ENCODE assay signal across 8 cellular contexts in the genomic region with DNA sequence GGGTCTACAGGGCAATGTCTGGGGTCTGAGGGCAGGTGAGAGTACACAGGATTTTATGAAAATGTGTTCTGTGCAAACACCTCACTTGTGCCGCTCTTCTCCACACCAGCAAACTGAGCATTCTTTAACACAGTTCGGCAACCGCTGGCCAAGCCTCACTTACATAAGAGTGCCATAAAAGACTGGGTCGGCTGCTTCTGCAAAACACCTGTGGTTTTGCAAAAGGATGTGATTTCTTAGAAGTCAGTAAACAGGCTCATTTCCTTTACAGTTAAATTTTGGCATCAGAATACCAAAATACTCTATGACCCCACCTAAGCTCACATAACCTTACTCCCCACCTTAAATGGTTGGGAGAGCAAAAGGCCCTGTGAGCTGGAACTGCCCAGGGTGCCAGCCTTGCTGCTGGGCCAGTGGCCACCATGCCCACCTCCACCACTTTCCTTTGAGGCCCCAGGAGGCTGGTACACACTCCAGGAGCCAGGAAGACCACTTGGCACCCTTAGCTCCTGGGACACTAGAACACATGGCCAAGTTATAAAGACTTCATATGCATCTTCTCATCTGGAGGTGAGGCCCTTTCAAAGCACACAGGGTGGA. TPM values are rescaled to one million over a fixed set of nuclear protein-coding genes. Genes with fewer than 3 reads are reported as not detected.
DNase-seq lines count a peak whose midpoint lies in the region; ATAC-seq and TF ChIP-seq lines count a peak whose summit lies in the region.

No MANE protein-coding gene starts in this region.

- peaks cover 93% of the 10 kb centered on the region for H3K4me1 Mint-ChIP-seq in activated CD4-positive, alpha-beta T cell treated with anti-CD3 and anti-CD28 coated beads for 36 hours

- H3K36me3 Mint-ChIP-seq in activated CD4-positive, alpha-beta T cell treated with anti-CD3 and anti-CD28 coated beads for 36 hours (ENCODE audit: low read depth): peaks cover 37% of the 10 kb centered on the region

- peak; percentile 64 for DNase-seq in activated CD4-positive, alpha-beta T cell treated with anti-CD3 and anti-CD28 coated beads for 36 hours
- DNase-seq in activated CD4-positive, alpha-beta T cell treated with anti-CD3 and anti-CD28 coated beads, Interleukin-2, amount 50 U/mL, for 48 hours: no peak
- DNase-seq in stomach: no peak
- no peak for DNase-seq in ACHN

- H3K27me3 ChIP-seq in HUES64 (ENCODE audit: insufficient read depth, low read length) (no peaks in the 10 kb centered on the region), stomach (no peaks in the 10 kb centered on the region)

- TF ChIP-seq CTCF in stomach (IDR thresholded peaks at IDR 0.05): no peak

- intact Hi-C loops in activated CD4-positive, alpha-beta T cell treated with anti-CD3 and anti-CD28 coated beads for 36 hours (cut with DNase I, micrococcal nuclease): loop anchor here in 1 of 2 experiments (2.0 kb wide), 1 partner anchor 13 kb away; no protein-coding TSS in a partner anchor
- intact Hi-C loops in stomach (cut with DNase I; ENCODE audit: low total_unique reads): no loop called here

- no peak for TF ChIP-seq POLR2A in stomach (IDR thresholded peaks at IDR 0.05)

- H3K27ac Mint-ChIP-seq in activated CD4-positive, alpha-beta T cell treated with anti-CD3 and anti-CD28 coated beads for 36 hours: peak overlapping the region; percentile 86

- no peak overlapping the region for H3K4me3 ChIP-seq in HUES64 (ENCODE audit: low read length)
- H3K4me3 ChIP-seq in stomach: no peak overlapping the region

- CTCF ChIA-PET in activated CD4-positive, alpha-beta T cell treated with anti-CD3 and anti-CD28 coated beads for 36 hours (lab: Charles Lee): no interaction called here

- H3K9me3 ChIP-seq in HUES64 (ENCODE audit: insufficient read depth, low read depth, low read length) (no peaks in the 10 kb centered on the region), stomach (no peaks in the 10 kb centered on the region)

- POLR2A ChIA-PET in activated CD4-positive, alpha-beta T cell treated with anti-CD3 and anti-CD28 coated beads for 36 hours (lab: Charles Lee): interaction anchor here (0.6 kb wide), 1 partner anchor 16 kb away, joined by 3 read pairs; no protein-coding TSS in a partner anchor

- H3K36me3 ChIP-seq in HUES64 (ENCODE audit: insufficient read depth, low read length) (no peaks in the 10 kb centered on the region), stomach (peaks cover 0 to 7% (median 0%) of the 10 kb centered on the region in 4 donors)

- H3K27ac ChIP-seq in HUES64 (ENCODE audit: low read depth, low read length) (0 out of 2 replicates have a peak overlapping the region, but pooled peaks have one; percentile 7), angular gyrus (ENCODE audit: low read depth, low read length) (peak overlapping the region; percentile 2), stomach (peak overlapping the region; percentile 20 to 84 (median 53))

- H3K27me3 Mint-ChIP-seq in activated CD4-positive, alpha-beta T cell treated with anti-CD3 and anti-CD28 coated beads for 36 hours: no peaks in the 10 kb centered on the region

- H3K9ac ChIP-seq in HUES64 (ENCODE audit: low read depth, low read length): no peak overlapping the region; the same call in 1 of the 2 replicates

- 63% methylated on average over 4 of the region's 4 CpGs for WGBS in HUES64
- 37 to 51% (median 47%) methylated on average over 4 of the region's 4 CpGs for WGBS in stomach, 5 donors

- H3K4me1 ChIP-seq in HUES64 (ENCODE audit: insufficient read depth, low read length) (peaks cover 62% of the 10 kb centered on the region), stomach (peaks cover 59 to 96% (median 86%) of the 10 kb centered on the region in 4 donors)

- TF ChIP-seq EP300 in stomach (IDR thresholded peaks at IDR 0.05): no peak

- ATAC-seq in activated CD4-positive, alpha-beta T cell treated with anti-CD3 and anti-CD28 coated beads for 36 hours: no peak
- ATAC-seq in HG02678 (IDR thresholded peaks at IDR 0.05; ENCODE audit: unreplicated experiment) (no peak), GM19023 (IDR thresholded peaks at IDR 0.05; ENCODE audit: unreplicated experiment) (no peak)

- in situ Hi-C loops in ACHN (cut with HindIII; ENCODE audit: low pct_ligation_motif_present, low pct_unique_long_range_greater_than_20kb, low sequenced_read_pairs): no loop called here

- H3K4me3 Mint-ChIP-seq in activated CD4-positive, alpha-beta T cell treated with anti-CD3 and anti-CD28 coated beads for 36 hours: peak overlapping the region; percentile 9

- H3K9me3 Mint-ChIP-seq in activated CD4-positive, alpha-beta T cell treated with anti-CD3 and anti-CD28 coated beads for 36 hours (ENCODE audit: low read depth): no peaks in the 10 kb centered on the region

RNA-seq across cellular contexts. Expression of a gene that starts 22.0 kb away (rescaled TPM):
- total RNA-seq in activated CD4-positive, alpha-beta T cell treated with anti-CD3 and anti-CD28 coated beads for 36 hours: 100 to 1,000 TPM; 320 to 346 TPM
- polyA plus RNA-seq in HUES64 (2013, experiment 1 of 2): 288 TPM
- 278 TPM for polyA plus RNA-seq in HUES64 (2013, experiment 2 of 2)
- total RNA-seq in stomach: 100 to 1,000 TPM in 3 of 5 donors, 10 to 100 TPM in 2; 84.9 to 246 (median 112) TPM
- 100 to 1,000 TPM; 188 to 345 (median 256) TPM for polyA plus RNA-seq in stomach

Comparison
In these comparisons a context has a peak if more than half of its experiments do, and no peak if none do; other contexts are left out.
1. H3K27ac ChIP-seq: peak in every context shown above with its lines; median percentile 53 in stomach; 7 in HUES64; 2 in angular gyrus.